In the genomic region with DNA sequence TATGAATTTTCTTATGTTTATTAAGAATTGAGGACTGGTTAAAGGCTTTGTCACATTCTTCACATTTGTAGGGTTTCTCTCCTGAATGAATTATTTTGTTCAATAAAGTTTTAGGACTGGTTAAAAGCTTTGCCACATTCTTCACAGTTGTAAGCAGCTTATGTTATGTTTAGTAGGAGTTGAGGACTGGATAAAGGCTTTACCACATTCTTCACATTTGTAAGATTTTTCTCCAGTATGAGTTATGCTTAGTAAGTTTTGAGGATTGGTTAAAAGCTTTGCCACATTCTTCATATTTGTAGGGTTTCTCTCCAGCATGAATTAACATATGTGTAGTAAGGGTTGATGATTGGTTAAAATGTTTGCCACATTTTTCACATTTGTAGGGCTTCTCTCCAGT, we compare ENCODE assay signal across 25 cellular contexts.
A peak's percentile ranks its signal among the peaks of the same experiment; 100 is the strongest.
DNase-seq lines count a peak whose midpoint lies in the region; ATAC-seq, FAIRE-seq and TF ChIP-seq lines count a peak whose summit lies in the region.
"Had no signal": no experiment of that assay in that cellular context is flagged by ENCODE, and none has a peak within 500 bp of the region (broad histone marks: within the 10 kb centered on the region; RNA-seq: fewer than 3 reads in every experiment).

No MANE protein-coding gene starts in this region.

- peak overlapping the region; percentile 62 for H3K27ac ChIP-seq in SJCRH30
- H3K27ac ChIP-seq: adrenal gland, C4-2B, Peyer's patch, spleen, testis had no signal

- H3K4me3 ChIP-seq in SJCRH30 (no peak overlapping the region), retinal pigment epithelial cell (ENCODE audit: low read length) (no peak overlapping the region)
- H3K4me3 ChIP-seq: adrenal gland, Peyer's patch, spleen, testis had no signal

- H3K4me1 ChIP-seq in SJCRH30: peaks cover 12% of the 10 kb centered on the region; the same call in 1 of the 2 replicates
- H3K4me1 ChIP-seq: adrenal gland, Peyer's patch, spleen, testis had no signal

- DNase-seq in H54 (ENCODE audit: insufficient read length, low spot score) (no peak), SJCRH30 (no peak), iPS DF 19.7 (ENCODE audit: low read depth, low spot score) (peak; percentile 56), retinal pigment epithelial cell (ENCODE audit: low read depth) (peak; percentile 55), medulla oblongata (ENCODE audit: extremely low spot score) (no peak)
- no peak for DNase-seq in activated CD4-positive, alpha-beta T cell treated with anti-CD3 and anti-CD28 coated beads, Interleukin-2, amount 50 U/mL, for 4 hours
- DNase-seq: activated CD8-positive, alpha-beta T cell treated with anti-CD3 and anti-CD28 coated beads, Interleukin-2, amount 10 ng/mL, durations not matched to agents 7 days and 5 days; adrenal gland; Calu3; KG1; left colon; naive thymus-derived CD4-positive, alpha-beta T cell; NCI-H1436 treated with DMSO at 0.1 percent for 48 hours; NCI-H524 treated with DMSO at 0.1 percent for 48 hours; Peyer's patch; SIG-M5; spleen; stimulated activated CD4-positive, alpha-beta T cell treated with anti-CD3 and anti-CD28 coated beads, Interleukin-4, amount 100 ng/mL, for 24 hours; stimulated activated naive CD4-positive, alpha-beta T cell; T-helper 1 cell; testis had no signal

- H3K36me3 ChIP-seq in SJCRH30: no peaks in the 10 kb centered on the region
- H3K36me3 ChIP-seq: adrenal gland, Peyer's patch, spleen had no signal

- TF ChIP-seq POLR2A in H54 (IDR thresholded peaks at IDR 0.05; ENCODE audit: low read depth, low read length): no peak

- peaks cover 2% of the 10 kb centered on the region; the same call in 1 of the 2 replicates for H3K9me3 ChIP-seq in SJCRH30 (replicated peaks)
- H3K9me3 ChIP-seq: adrenal gland, testis had no signal

- no peaks in the 10 kb centered on the region for H3K27me3 ChIP-seq in SJCRH30
- H3K27me3 ChIP-seq: adrenal gland, Peyer's patch, spleen, testis had no signal

- FAIRE-seq in H54 (lab: Jason Lieb, UNC): peak; percentile 11
- FAIRE-seq: bronchial epithelial cell had no signal

- no peak for TF ChIP-seq CTCF in retinal pigment epithelial cell (conservative IDR thresholded peaks at IDR 0.05; ENCODE audit: low read depth, low read length)

- ATAC-seq in GM19395 (IDR thresholded peaks at IDR 0.05; ENCODE audit: unreplicated experiment): no peak
- ATAC-seq: activated CD4-positive, CD25-positive, alpha-beta regulatory T cell treated with anti-CD3 and anti-CD28 coated beads, Interleukin-2, amount 50 U/mL, for 24 hours; activated CD8-positive, alpha-beta T cell treated with anti-CD3 and anti-CD28 coated beads, Interleukin-2, amount 10 ng/mL, durations not matched to agents 7 days and 5 days; left colon; naive thymus-derived CD4-positive, alpha-beta T cell had no signal

Comparison
In these comparisons a context has a peak if more than half of its experiments do, and no peak if none do; other contexts are left out.
1. DNase-seq: peak in iPS DF 19.7 (single experiment) and retinal pigment epithelial cell (single experiment); none in H54 (single experiment), SJCRH30 (0 of 2), activated CD4-positive, alpha-beta T cell treated with anti-CD3 and anti-CD28 coated beads, Interleukin-2, amount 50 U/mL, for 4 hours (0 of 2) and medulla oblongata (single experiment).